ENCODE assay signal across 1 cellular context in the genomic region with DNA sequence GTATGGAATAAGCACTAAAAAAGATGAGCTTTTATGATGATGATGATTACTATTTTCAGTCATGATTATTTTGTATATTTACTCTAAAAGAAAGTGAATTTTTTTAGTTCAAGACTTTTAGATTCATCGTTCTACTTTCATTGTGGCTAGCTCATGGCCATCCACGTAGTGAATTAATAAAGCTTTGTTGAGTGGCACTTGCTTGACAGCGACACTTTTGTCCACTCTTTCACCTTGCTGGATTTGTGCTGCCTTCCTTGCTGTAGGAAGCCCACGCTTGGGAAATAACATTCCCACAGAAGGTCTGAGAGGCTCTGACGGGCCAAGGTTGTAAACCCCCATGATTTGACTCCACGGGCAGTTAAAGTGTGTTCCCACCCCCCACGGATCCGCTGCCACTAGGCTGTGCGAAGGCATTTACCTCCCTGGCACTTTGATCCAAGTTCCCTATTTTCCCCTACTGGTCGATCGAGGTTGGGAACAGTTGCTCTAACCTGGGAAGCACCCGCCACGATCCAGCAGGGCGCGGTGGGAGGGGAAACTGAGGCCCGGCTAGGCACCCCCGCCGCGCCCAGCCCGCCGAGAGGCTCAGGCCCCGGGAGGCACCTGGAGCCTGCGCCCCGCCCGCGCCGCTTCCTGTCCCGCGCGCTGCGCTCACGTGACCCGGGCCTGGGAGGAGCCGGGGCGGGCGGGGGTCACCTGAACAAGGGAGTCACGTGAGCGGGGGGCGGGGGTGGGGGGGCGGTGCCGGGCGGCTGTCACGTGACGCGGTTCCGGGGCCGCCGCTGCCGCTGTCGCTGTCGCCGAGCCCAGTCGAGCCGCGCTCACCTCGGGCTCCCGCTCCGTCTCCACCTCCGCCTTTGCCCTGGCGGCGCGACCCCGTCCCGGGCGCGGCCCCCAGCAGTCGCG.
TF ChIP-seq lines count a peak whose summit lies in the region.

A gene with protein sequence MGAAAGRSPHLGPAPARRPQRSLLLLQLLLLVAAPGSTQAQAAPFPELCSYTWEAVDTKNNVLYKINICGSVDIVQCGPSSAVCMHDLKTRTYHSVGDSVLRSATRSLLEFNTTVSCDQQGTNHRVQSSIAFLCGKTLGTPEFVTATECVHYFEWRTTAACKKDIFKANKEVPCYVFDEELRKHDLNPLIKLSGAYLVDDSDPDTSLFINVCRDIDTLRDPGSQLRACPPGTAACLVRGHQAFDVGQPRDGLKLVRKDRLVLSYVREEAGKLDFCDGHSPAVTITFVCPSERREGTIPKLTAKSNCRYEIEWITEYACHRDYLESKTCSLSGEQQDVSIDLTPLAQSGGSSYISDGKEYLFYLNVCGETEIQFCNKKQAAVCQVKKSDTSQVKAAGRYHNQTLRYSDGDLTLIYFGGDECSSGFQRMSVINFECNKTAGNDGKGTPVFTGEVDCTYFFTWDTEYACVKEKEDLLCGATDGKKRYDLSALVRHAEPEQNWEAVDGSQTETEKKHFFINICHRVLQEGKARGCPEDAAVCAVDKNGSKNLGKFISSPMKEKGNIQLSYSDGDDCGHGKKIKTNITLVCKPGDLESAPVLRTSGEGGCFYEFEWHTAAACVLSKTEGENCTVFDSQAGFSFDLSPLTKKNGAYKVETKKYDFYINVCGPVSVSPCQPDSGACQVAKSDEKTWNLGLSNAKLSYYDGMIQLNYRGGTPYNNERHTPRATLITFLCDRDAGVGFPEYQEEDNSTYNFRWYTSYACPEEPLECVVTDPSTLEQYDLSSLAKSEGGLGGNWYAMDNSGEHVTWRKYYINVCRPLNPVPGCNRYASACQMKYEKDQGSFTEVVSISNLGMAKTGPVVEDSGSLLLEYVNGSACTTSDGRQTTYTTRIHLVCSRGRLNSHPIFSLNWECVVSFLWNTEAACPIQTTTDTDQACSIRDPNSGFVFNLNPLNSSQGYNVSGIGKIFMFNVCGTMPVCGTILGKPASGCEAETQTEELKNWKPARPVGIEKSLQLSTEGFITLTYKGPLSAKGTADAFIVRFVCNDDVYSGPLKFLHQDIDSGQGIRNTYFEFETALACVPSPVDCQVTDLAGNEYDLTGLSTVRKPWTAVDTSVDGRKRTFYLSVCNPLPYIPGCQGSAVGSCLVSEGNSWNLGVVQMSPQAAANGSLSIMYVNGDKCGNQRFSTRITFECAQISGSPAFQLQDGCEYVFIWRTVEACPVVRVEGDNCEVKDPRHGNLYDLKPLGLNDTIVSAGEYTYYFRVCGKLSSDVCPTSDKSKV (N-terminal part only) (plus strand): TSS at position 788 of the 909 bp plus-strand sequence. CDS start 165 bp downstream, outside the sequence.

TF ChIP-seq in HepG2, 621 proteins besides CTCF, POLR2A, EP300 and RAD21 (continued from another document and continues in another):
- TF ChIP-seq HNRNPLL (IDR thresholded peaks at IDR 0.05; ENCODE audit: low read depth, low read length, poor library complexity, severe bottlenecking) (peak; percentile 31), TARDBP (CRISPR knock-in tag; IDR thresholded peaks at IDR 0.05) (peak; percentile 85; the same call in 1 of the 2 replicates), U2AF1 (optimal IDR thresholded peaks at IDR 0.05; ENCODE audit: low read depth, low read length) (peak; percentile 94), ZSCAN25 (CRISPR knock-in tag; IDR thresholded peaks at IDR 0.05) (no peak; the same call in 1 of the 2 replicates), GATAD2A (CRISPR knock-in tag; IDR thresholded peaks at IDR 0.05) (peak; percentile 23; the same call in 1 of the 2 replicates), CBFB (CRISPR knock-in tag; IDR thresholded peaks at IDR 0.05) (0 out of 2 replicates have a peak, but pooled peaks have one; percentile 33), HES4 (CRISPR knock-in tag; IDR thresholded peaks at IDR 0.05; ENCODE audit: borderline replicate concordance) (no peak; the same call in 1 of the 2 replicates), ZNF616 (CRISPR knock-in tag; IDR thresholded peaks at IDR 0.05; ENCODE audit: low read depth) (no peak)
- TF ChIP-seq, protein P1, sequence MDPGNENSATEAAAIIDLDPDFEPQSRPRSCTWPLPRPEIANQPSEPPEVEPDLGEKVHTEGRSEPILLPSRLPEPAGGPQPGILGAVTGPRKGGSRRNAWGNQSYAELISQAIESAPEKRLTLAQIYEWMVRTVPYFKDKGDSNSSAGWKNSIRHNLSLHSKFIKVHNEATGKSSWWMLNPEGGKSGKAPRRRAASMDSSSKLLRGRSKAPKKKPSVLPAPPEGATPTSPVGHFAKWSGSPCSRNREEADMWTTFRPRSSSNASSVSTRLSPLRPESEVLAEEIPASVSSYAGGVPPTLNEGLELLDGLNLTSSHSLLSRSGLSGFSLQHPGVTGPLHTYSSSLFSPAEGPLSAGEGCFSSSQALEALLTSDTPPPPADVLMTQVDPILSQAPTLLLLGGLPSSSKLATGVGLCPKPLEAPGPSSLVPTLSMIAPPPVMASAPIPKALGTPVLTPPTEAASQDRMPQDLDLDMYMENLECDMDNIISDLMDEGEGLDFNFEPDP (CRISPR knock-in tag; conservative IDR thresholded peaks at IDR 0.05) = no peak
- TF ChIP-seq, protein P2, sequence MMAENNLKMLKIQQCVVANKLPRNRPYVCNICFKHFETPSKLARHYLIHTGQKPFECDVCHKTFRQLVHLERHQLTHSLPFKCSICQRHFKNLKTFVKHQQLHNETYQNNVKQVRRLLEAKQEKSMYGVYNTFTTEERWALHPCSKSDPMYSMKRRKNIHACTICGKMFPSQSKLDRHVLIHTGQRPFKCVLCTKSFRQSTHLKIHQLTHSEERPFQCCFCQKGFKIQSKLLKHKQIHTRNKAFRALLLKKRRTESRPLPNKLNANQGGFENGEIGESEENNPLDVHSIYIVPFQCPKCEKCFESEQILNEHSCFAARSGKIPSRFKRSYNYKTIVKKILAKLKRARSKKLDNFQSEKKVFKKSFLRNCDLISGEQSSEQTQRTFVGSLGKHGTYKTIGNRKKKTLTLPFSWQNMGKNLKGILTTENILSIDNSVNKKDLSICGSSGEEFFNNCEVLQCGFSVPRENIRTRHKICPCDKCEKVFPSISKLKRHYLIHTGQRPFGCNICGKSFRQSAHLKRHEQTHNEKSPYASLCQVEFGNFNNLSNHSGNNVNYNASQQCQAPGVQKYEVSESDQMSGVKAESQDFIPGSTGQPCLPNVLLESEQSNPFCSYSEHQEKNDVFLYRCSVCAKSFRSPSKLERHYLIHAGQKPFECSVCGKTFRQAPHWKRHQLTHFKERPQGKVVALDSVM (CRISPR knock-in tag; IDR thresholded peaks at IDR 0.05) = peak; percentile 42; the same call in 1 of the 2 replicates
- TF ChIP-seq, protein P3, sequence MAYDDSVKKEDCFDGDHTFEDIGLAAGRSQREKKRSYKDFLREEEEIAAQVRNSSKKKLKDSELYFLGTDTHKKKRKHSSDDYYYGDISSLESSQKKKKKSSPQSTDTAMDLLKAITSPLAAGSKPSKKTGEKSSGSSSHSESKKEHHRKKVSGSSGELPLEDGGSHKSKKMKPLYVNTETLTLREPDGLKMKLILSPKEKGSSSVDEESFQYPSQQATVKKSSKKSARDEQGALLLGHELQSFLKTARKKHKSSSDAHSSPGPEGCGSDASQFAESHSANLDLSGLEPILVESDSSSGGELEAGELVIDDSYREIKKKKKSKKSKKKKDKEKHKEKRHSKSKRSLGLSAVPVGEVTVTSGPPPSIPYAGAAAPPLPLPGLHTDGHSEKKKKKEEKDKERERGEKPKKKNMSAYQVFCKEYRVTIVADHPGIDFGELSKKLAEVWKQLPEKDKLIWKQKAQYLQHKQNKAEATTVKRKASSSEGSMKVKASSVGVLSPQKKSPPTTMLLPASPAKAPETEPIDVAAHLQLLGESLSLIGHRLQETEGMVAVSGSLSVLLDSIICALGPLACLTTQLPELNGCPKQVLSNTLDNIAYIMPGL (CRISPR knock-in tag; IDR thresholded peaks at IDR 0.05; ENCODE audit: borderline replicate concordance in 1 of 2, low read depth in 1 of 2) = peak in 1 of 2 experiments; percentile 52; a peak in 1 of 4 replicates
- TF ChIP-seq, protein P4, sequence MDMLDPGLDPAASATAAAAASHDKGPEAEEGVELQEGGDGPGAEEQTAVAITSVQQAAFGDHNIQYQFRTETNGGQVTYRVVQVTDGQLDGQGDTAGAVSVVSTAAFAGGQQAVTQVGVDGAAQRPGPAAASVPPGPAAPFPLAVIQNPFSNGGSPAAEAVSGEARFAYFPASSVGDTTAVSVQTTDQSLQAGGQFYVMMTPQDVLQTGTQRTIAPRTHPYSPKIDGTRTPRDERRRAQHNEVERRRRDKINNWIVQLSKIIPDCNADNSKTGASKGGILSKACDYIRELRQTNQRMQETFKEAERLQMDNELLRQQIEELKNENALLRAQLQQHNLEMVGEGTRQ (IDR thresholded peaks at IDR 0.05; ENCODE audit: low read depth, low read length) = peak; percentile 87
- TF ChIP-seq, protein P4 (CRISPR knock-in tag; IDR thresholded peaks at IDR 0.05; ENCODE audit: borderline replicate concordance) = peak; percentile 73; the same call in 1 of the 2 replicates
- TF ChIP-seq, protein P5, sequence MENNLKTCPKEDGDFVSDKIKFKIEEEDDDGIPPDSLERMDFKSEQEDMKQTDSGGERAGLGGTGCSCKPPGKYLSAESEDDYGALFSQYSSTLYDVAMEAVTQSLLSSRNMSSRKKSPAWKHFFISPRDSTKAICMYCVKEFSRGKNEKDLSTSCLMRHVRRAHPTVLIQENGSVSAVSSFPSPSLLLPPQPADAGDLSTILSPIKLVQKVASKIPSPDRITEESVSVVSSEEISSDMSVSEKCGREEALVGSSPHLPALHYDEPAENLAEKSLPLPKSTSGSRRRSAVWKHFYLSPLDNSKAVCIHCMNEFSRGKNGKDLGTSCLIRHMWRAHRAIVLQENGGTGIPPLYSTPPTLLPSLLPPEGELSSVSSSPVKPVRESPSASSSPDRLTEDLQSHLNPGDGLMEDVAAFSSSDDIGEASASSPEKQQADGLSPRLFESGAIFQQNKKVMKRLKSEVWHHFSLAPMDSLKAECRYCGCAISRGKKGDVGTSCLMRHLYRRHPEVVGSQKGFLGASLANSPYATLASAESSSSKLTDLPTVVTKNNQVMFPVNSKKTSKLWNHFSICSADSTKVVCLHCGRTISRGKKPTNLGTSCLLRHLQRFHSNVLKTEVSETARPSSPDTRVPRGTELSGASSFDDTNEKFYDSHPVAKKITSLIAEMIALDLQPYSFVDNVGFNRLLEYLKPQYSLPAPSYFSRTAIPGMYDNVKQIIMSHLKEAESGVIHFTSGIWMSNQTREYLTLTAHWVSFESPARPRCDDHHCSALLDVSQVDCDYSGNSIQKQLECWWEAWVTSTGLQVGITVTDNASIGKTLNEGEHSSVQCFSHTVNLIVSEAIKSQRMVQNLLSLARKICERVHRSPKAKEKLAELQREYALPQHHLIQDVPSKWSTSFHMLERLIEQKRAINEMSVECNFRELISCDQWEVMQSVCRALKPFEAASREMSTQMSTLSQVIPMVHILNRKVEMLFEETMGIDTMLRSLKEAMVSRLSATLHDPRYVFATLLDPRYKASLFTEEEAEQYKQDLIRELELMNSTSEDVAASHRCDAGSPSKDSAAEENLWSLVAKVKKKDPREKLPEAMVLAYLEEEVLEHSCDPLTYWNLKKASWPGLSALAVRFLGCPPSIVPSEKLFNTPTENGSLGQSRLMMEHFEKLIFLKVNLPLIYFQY (CRISPR knock-in tag; IDR thresholded peaks at IDR 0.05; ENCODE audit: borderline replicate concordance) = no peak; the same call in 1 of the 2 replicates
- TF ChIP-seq, protein P6, sequence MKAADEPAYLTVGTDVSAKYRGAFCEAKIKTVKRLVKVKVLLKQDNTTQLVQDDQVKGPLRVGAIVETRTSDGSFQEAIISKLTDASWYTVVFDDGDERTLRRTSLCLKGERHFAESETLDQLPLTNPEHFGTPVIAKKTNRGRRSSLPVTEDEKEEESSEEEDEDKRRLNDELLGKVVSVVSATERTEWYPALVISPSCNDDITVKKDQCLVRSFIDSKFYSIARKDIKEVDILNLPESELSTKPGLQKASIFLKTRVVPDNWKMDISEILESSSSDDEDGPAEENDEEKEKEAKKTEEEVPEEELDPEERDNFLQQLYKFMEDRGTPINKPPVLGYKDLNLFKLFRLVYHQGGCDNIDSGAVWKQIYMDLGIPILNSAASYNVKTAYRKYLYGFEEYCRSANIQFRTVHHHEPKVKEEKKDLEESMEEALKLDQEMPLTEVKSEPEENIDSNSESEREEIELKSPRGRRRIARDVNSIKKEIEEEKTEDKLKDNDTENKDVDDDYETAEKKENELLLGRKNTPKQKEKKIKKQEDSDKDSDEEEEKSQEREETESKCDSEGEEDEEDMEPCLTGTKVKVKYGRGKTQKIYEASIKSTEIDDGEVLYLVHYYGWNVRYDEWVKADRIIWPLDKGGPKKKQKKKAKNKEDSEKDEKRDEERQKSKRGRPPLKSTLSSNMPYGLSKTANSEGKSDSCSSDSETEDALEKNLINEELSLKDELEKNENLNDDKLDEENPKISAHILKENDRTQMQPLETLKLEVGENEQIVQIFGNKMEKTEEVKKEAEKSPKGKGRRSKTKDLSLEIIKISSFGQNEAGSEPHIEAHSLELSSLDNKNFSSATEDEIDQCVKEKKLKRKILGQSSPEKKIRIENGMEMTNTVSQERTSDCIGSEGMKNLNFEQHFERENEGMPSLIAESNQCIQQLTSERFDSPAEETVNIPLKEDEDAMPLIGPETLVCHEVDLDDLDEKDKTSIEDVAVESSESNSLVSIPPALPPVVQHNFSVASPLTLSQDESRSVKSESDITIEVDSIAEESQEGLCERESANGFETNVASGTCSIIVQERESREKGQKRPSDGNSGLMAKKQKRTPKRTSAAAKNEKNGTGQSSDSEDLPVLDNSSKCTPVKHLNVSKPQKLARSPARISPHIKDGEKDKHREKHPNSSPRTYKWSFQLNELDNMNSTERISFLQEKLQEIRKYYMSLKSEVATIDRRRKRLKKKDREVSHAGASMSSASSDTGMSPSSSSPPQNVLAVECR (CRISPR knock-in tag; IDR thresholded peaks at IDR 0.05; ENCODE audit: borderline replicate concordance) = peak; percentile 80; the same call in 1 of the 2 replicates
- TF ChIP-seq, protein P7, sequence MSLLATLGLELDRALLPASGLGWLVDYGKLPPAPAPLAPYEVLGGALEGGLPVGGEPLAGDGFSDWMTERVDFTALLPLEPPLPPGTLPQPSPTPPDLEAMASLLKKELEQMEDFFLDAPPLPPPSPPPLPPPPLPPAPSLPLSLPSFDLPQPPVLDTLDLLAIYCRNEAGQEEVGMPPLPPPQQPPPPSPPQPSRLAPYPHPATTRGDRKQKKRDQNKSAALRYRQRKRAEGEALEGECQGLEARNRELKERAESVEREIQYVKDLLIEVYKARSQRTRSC (CRISPR knock-in tag; IDR thresholded peaks at IDR 0.05; ENCODE audit: low read depth) = 0 out of 2 replicates have a peak, but pooled peaks have one; percentile 50
- TF ChIP-seq, protein P8, sequence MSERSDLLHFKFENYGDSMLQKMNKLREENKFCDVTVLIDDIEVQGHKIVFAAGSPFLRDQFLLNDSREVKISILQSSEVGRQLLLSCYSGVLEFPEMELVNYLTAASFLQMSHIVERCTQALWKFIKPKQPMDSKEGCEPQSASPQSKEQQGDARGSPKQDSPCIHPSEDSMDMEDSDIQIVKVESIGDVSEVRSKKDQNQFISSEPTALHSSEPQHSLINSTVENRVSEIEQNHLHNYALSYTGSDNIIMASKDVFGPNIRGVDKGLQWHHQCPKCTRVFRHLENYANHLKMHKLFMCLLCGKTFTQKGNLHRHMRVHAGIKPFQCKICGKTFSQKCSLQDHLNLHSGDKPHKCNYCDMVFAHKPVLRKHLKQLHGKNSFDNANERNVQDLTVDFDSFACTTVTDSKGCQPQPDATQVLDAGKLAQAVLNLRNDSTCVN (CRISPR knock-in tag; IDR thresholded peaks at IDR 0.05; ENCODE audit: borderline replicate concordance) = no peak
